ENCODE assay signal across 35 cellular contexts in genomic region chr14:21197418-21198205, GRCh38. TPM values are rescaled to one million over a fixed set of nuclear protein-coding genes. Genes with fewer than 3 reads are reported as not detected.
DNase-seq lines count a peak whose midpoint lies in the region; ATAC-seq, FAIRE-seq and TF ChIP-seq lines count a peak whose summit lies in the region.
"Had no signal": no experiment of that assay in that cellular context is flagged by ENCODE, and none has a peak within 500 bp of the region (broad histone marks: within the 10 kb centered on the region; RNA-seq: fewer than 3 reads in every experiment).

No MANE protein-coding gene starts in this region.

- H3K23ac ChIP-seq in IMR-90 (ENCODE audit: low read depth, low read length) = no peak overlapping the region

- no peak for TF ChIP-seq RAD21 in IMR-90 (IDR thresholded peaks at IDR 0.05; ENCODE audit: low read length)

- H2AFZ ChIP-seq in IMR-90 (replicated peaks; ENCODE audit: low read length, poor library complexity) = no peak overlapping the region

- CTCF ChIA-PET in MCF 10A (lab: Yijun Ruan, JAX) (interaction anchor here (0.6 kb wide), 1 partner anchor 1116 kb away, joined by 3 read pairs; no protein-coding TSS in a partner anchor), IMR-90 (lab: Yijun Ruan, JAX) (no interaction called here)

- dilution Hi-C loops in IMR-90 (cut with HindIII; ENCODE audit: low sequenced_read_pairs, unreplicated experiment) = no loop called here

- peaks cover 6% of the 10 kb centered on the region for H3K4me1 Mint-ChIP-seq in MCF 10A (ENCODE audit: insufficient read depth, unreplicated experiment)
- peaks cover 13% of the 10 kb centered on the region for H3K4me1 Mint-ChIP-seq in stimulated activated effector memory CD8-positive, alpha-beta T cell treated with anti-CD3 and anti-CD28 coated beads, Interleukin-12 subunit alpha, Interleukin-12 subunit beta, amount 100 ng/mL, for 72 hours
- H3K4me1 Mint-ChIP-seq: mesothelial cell of epicardium had no signal

- intact Hi-C loops in MCF 10A (cut with micrococcal nuclease) = no loop called here
- intact Hi-C loops in breast epithelium (cut with DNase I; ENCODE audit: low total_unique reads) = no loop called here
- intact Hi-C loops in IMR-90 (cut with micrococcal nuclease) = no loop called here

- no peak overlapping the region for H3K4ac ChIP-seq in IMR-90 (ENCODE audit: low read depth, low read length)

- no peaks in the 10 kb centered on the region; the same call in 1 of the 2 replicates for H4K20me1 ChIP-seq in IMR-90 (ENCODE audit: insufficient read depth, low read length)

- peaks cover 0 to 4% of the 10 kb centered on the region in 2 experiments; a peak in 1 of 4 replicates for H3K79me1 ChIP-seq in IMR-90 (ENCODE audit: low read depth in 1 of 2, low read length in 2 of 2)

- no peak for FAIRE-seq in bronchial epithelial cell (lab: Jason Lieb, UNC)
- FAIRE-seq: RCC 7860 had no signal

- H3K4me3 ChIP-seq in breast epithelium (no peak overlapping the region), IMR-90 (ENCODE audit: insufficient read depth, low read depth, low read length) (no peak overlapping the region), bronchial epithelial cell (ENCODE audit: low read depth, low read length) (no peak overlapping the region)
- H3K4me3 ChIP-seq: BLaER1, left ventricle myocardium inferior, ovary, SJCRH30, smooth muscle cell had no signal

- H3K4me3 Mint-ChIP-seq in MCF 10A (ENCODE audit: unreplicated experiment) = no peak overlapping the region
- no peak overlapping the region for H3K4me3 Mint-ChIP-seq in stimulated activated effector memory CD8-positive, alpha-beta T cell treated with anti-CD3 and anti-CD28 coated beads, Interleukin-12 subunit alpha, Interleukin-12 subunit beta, amount 100 ng/mL, for 72 hours
- H3K4me3 Mint-ChIP-seq: activated naive CD8-positive, alpha-beta T cell; activated T-cell treated with anti-CD3 and anti-CD28 coated beads, Interleukin-2, amount 50 U/mL, for 4 hours; mesothelial cell of epicardium; naive B cell; T-cell; type B pancreatic cell had no signal

- no peaks in the 10 kb centered on the region for H3K9me1 ChIP-seq in IMR-90 (ENCODE audit: insufficient read depth, low read length)

- H3K27ac ChIP-seq in breast epithelium (no peak overlapping the region), IMR-90 (ENCODE audit: insufficient read depth, low read length) (no peak overlapping the region)
- H3K27ac ChIP-seq: BLaER1, left ventricle myocardium inferior, ovary, SJCRH30 had no signal

- TF ChIP-seq POLR2A in breast epithelium (IDR thresholded peaks at IDR 0.05) (no peak), IMR-90 (IDR thresholded peaks at IDR 0.05; ENCODE audit: low read depth, low read length) (no peak)

- peak overlapping the region; percentile 57 for H3K27ac Mint-ChIP-seq in MCF 10A (ENCODE audit: low read depth, unreplicated experiment)
- H3K27ac Mint-ChIP-seq in stimulated activated effector memory CD8-positive, alpha-beta T cell treated with anti-CD3 and anti-CD28 coated beads, Interleukin-12 subunit alpha, Interleukin-12 subunit beta, amount 100 ng/mL, for 72 hours = peak overlapping the region; percentile 70
- H3K27ac Mint-ChIP-seq: activated naive CD8-positive, alpha-beta T cell; mesothelial cell of epicardium; type B pancreatic cell had no signal

- no peak overlapping the region for H4K91ac ChIP-seq in IMR-90 (ENCODE audit: insufficient read depth, low read depth, low read length)

- H4K8ac ChIP-seq in IMR-90 (ENCODE audit: low read depth in 2 of 2, low read length in 2 of 2) = no peak overlapping the region

- H3K36me3 ChIP-seq in breast epithelium = no peaks in the 10 kb centered on the region
- no peaks in the 10 kb centered on the region; the same call in 1 of the 2 replicates for H3K36me3 ChIP-seq in IMR-90 (ENCODE audit: control insufficient read depth, insufficient read depth, low read length)
- H3K36me3 ChIP-seq in bronchial epithelial cell (ENCODE audit: control insufficient read depth, insufficient read depth, low read length) = no peaks in the 10 kb centered on the region
- H3K36me3 ChIP-seq: left ventricle myocardium inferior, ovary had no signal

- in situ Hi-C loops in IMR-90 (cut with MboI; ENCODE audit: low sequenced_read_pairs) = no loop called here

- H2BK120ac ChIP-seq in IMR-90 (ENCODE audit: low read depth, low read length) = no peak overlapping the region

- H3K4me1 ChIP-seq in breast epithelium (no peaks in the 10 kb centered on the region), IMR-90 (ENCODE audit: control insufficient read depth, insufficient read depth, low read length) (no peaks in the 10 kb centered on the region; the same call in 1 of the 2 replicates)
- H3K4me1 ChIP-seq: left ventricle myocardium inferior had no signal

- no peak overlapping the region for H2AK9ac ChIP-seq in IMR-90 (replicated peaks; ENCODE audit: low read depth, low read length, poor library complexity)

- H3K9ac ChIP-seq in IMR-90 (ENCODE audit: low read depth, low read length) = no peak overlapping the region
- H3K9ac ChIP-seq: BLaER1 had no signal

- DNase-seq in MCF 10A (ENCODE audit: unreplicated experiment) (no peak), breast epithelium (ENCODE audit: low spot score in 2 of 2) (no peak), IMR-90 (no peak), bronchial epithelial cell (ENCODE audit: low read depth) (peak; percentile 22), T-helper 9 cell (no peak)
- DNase-seq in stimulated activated effector memory CD8-positive, alpha-beta T cell treated with anti-CD3 and anti-CD28 coated beads, Interleukin-12 subunit alpha, Interleukin-12 subunit beta, amount 100 ng/mL, for 72 hours (ENCODE audit: low spot score in 2 of 2) = no peak
- DNase-seq: activated CD4-positive, alpha-beta T cell treated with anti-CD3 and anti-CD28 coated beads for 1 hour; activated T-cell treated with anti-CD3 and anti-CD28 coated beads, Interleukin-2, amount 50 U/mL, for 4 hours; cerebellar nuclear complex; DMS79; glutamatergic neuron; H7; islet precursor cell; left ventricle myocardium inferior; naive B cell; NCI-H1105; NCI-H1930; NCI-H748 treated with DMSO at 0.1 percent for 48 hours; ovary; retina; SJCRH30; stimulated activated CD4-positive, alpha-beta T cell treated with anti-CD3 and anti-CD28 coated beads, Interleukin-1b, Interleukin-23, amount 100 ng/mL, for 48 hours; T-cell had no signal

- no peak overlapping the region for H2BK15ac ChIP-seq in IMR-90 (ENCODE audit: low read depth, low read length)

- H2BK5ac ChIP-seq in IMR-90 (ENCODE audit: low read depth, low read length, poor library complexity, severe bottlenecking) = no peak overlapping the region

- H3K27me3 ChIP-seq in breast epithelium (no peaks in the 10 kb centered on the region), IMR-90 (ENCODE audit: control insufficient read depth, insufficient read depth, low read length) (no peaks in the 10 kb centered on the region; the same call in 1 of the 2 replicates), bronchial epithelial cell (ENCODE audit: control insufficient read depth, insufficient read depth, low read length) (no peaks in the 10 kb centered on the region)
- H3K27me3 ChIP-seq: BLaER1, ovary, SJCRH30 had no signal

- no peak overlapping the region for H3K4me2 ChIP-seq in IMR-90 (ENCODE audit: low read depth, low read length)
- H3K4me2 ChIP-seq: BLaER1, smooth muscle cell had no signal

- no peak overlapping the region for H3K14ac ChIP-seq in IMR-90 (replicated peaks; ENCODE audit: low read depth, low read length)

- H3K36me3 Mint-ChIP-seq in MCF 10A (ENCODE audit: insufficient read depth, unreplicated experiment) = peaks cover 51% of the 10 kb centered on the region
- H3K36me3 Mint-ChIP-seq in stimulated activated effector memory CD8-positive, alpha-beta T cell treated with anti-CD3 and anti-CD28 coated beads, Interleukin-12 subunit alpha, Interleukin-12 subunit beta, amount 100 ng/mL, for 72 hours = peaks cover 38% of the 10 kb centered on the region
- H3K36me3 Mint-ChIP-seq: activated naive CD8-positive, alpha-beta T cell; naive B cell; T-cell had no signal

- no peak overlapping the region for H2AK5ac ChIP-seq in IMR-90 (ENCODE audit: low read depth, low read length)

- no peak overlapping the region for H2BK20ac ChIP-seq in IMR-90 (ENCODE audit: low read depth, low read length)

- BruUV-seq in MCF 10A (replicated peaks; lab: Mats Ljungman, UMichigan) (TSS peak; percentile 4), IMR-90 (replicated peaks; lab: Mats Ljungman, UMichigan) (no TSS peak)

- peaks cover 11% of the 10 kb centered on the region for H3K27me3 Mint-ChIP-seq in MCF 10A (ENCODE audit: insufficient read depth, unreplicated experiment)
- H3K27me3 Mint-ChIP-seq: activated naive CD8-positive, alpha-beta T cell; naive B cell; T-cell had no signal

- no peak for TF ChIP-seq CTCF in MCF 10A (IDR thresholded peaks at IDR 0.05; ENCODE audit: unreplicated experiment)
- no peak for TF ChIP-seq CTCF in breast epithelium (IDR thresholded peaks at IDR 0.05)
- TF ChIP-seq CTCF in IMR-90 (conservative IDR thresholded peaks at IDR 0.05; ENCODE audit: low read depth, low read length) = no peak
- TF ChIP-seq CTCF in bronchial epithelial cell (IDR thresholded peaks at IDR 0.05; ENCODE audit: insufficient read depth, low read length, severe bottlenecking) = no peak

- H3K18ac ChIP-seq in IMR-90 (ENCODE audit: low read depth, low read length) = no peak overlapping the region

- H4K5ac ChIP-seq in IMR-90 (ENCODE audit: low read depth, low read length) = no peak overlapping the region

- H3K9me3 ChIP-seq in breast epithelium (no peaks in the 10 kb centered on the region), IMR-90 (ENCODE audit: control insufficient read depth, insufficient read depth, low read length) (peaks cover 3% of the 10 kb centered on the region; the same call in 1 of the 2 replicates)
- H3K9me3 ChIP-seq: ovary had no signal

- no peak overlapping the region for H3K56ac ChIP-seq in IMR-90 (ENCODE audit: extremely low read depth, insufficient read depth, low read length)

- WGBS in IMR-90 (ENCODE audit: extremely low coverage in 2 of 2, insufficient read length in 1 of 2), 2 experiments = no CpG with 5 or more reads among the region's 2 CpGs

- POLR2A ChIA-PET in MCF 10A (lab: Yijun Ruan, JAX) (interaction anchor here (1.2 to 2.2 kb wide), 3 partner anchors 8 to 20 kb away, joined by 3 to 10 read pairs (median 4); no protein-coding TSS in a partner anchor), IMR-90 (lab: Charles Lee; ENCODE audit: unreplicated experiment) (no interaction called here)

- no peaks in the 10 kb centered on the region for H3K9me3 Mint-ChIP-seq in MCF 10A (ENCODE audit: unreplicated experiment)
- no peaks in the 10 kb centered on the region for H3K9me3 Mint-ChIP-seq in stimulated activated effector memory CD8-positive, alpha-beta T cell treated with anti-CD3 and anti-CD28 coated beads, Interleukin-12 subunit alpha, Interleukin-12 subunit beta, amount 100 ng/mL, for 72 hours
- H3K9me3 Mint-ChIP-seq: activated T-cell treated with anti-CD3 and anti-CD28 coated beads, Interleukin-2, amount 50 U/mL, for 4 hours; naive B cell had no signal

- ATAC-seq in IMR-90 (ENCODE audit: low read depth) (no peak), GM18511 (IDR thresholded peaks at IDR 0.05; ENCODE audit: unreplicated experiment) (no peak)
- ATAC-seq in stimulated activated effector memory CD8-positive, alpha-beta T cell treated with anti-CD3 and anti-CD28 coated beads, Interleukin-12 subunit alpha, Interleukin-12 subunit beta, amount 100 ng/mL, for 72 hours = peak; percentile 45
- ATAC-seq: activated T-cell treated with anti-CD3 and anti-CD28 coated beads, Interleukin-2, amount 50 U/mL, for 4 hours; T-cell had no signal

RNA-seq across cellular contexts. Expression of gene OR5AU1, which starts 41.7 kb away (rescaled TPM):
- total RNA-seq in MCF 10A (2022) = not detected in 2 replicates
- not detected for total RNA-seq in breast epithelium
- not detected in 2 replicates for total RNA-seq in IMR-90 (2012; rRNA removed)
- not detected in 2 replicates for polyA plus RNA-seq in IMR-90 (2012; rRNA removed)
- polyA plus RNA-seq in IMR-90 (2012; cell fraction: cytosol; rRNA removed) = not detected in 2 replicates
- not detected in 2 replicates for polyA plus RNA-seq in IMR-90 (2012; cell fraction: nucleus; rRNA removed; ENCODE audit: low replicate concordance)
- total RNA-seq in bronchial epithelial cell = not detected in 2 replicates
- total RNA-seq: activated CD8-positive, alpha-beta memory T cell treated with anti-CD3 and anti-CD28 coated beads for 36 hours; activated T-cell treated with anti-CD3 and anti-CD28 coated beads, Interleukin-2, amount 50 U/mL, for 4 hours; dermis microvascular lymphatic vessel endothelial cell; H7; left ventricle myocardium inferior; M059J; mesothelial cell of epicardium; ovary; SJCRH30; smooth muscle cell; subcutaneous adipose tissue; T-cell had no signal
- polyA plus RNA-seq: AG04450, ovary, smooth muscle cell had no signal
